20 cellular contexts compared by ENCODE assay signal in the genomic region with DNA sequence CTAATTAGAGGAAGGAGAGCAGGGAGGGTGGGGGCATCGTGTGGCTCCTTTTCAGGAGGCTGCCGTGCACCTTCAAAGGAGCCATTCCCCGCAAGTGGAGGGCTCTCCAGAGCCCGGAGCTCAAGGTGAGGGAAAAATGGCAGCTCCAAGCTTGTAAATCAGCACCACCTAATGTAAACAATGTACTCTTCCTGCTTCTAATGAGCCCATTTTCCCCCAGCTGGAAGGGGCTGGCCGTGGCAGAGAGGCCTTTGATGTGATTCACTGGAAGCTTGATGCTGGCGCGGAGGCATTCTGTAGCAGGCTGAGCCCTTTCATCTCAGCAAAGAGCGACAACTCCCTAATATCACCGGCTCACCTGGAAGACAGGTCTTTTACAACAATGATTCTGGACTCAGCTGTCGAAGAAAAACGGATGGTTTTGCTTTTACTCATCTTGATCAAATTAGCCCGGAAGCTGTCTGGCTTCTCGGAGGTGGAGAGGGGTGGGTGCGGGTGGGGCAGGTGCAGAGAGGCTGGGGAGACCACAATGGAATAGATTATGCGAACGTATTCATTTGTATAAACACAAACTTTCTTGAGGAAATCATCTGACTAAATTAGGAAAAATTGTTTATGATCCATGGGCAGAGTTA.
DNase-seq lines count a peak whose midpoint lies in the region; ATAC-seq and TF ChIP-seq lines count a peak whose summit lies in the region.
"Had no signal": no experiment of that assay in that cellular context is flagged by ENCODE, and none has a peak within 500 bp of the region (broad histone marks: within the 10 kb centered on the region; RNA-seq: fewer than 3 reads in every experiment).

No MANE protein-coding gene starts in this region.

- H3K9me3 Mint-ChIP-seq in activated CD4-positive, alpha-beta memory T cell treated with anti-CD3 and anti-CD28 coated beads for 36 hours = peaks cover 5% of the 10 kb centered on the region
- no peaks in the 10 kb centered on the region for H3K9me3 Mint-ChIP-seq in MCF 10A (ENCODE audit: unreplicated experiment)

- intact Hi-C loops in activated CD4-positive, alpha-beta memory T cell treated with anti-CD3 and anti-CD28 coated beads for 36 hours (cut with micrococcal nuclease) = no loop called here
- intact Hi-C loops in MCF 10A (cut with micrococcal nuclease) = no loop called here

- no TSS peak for BruUV-seq in MCF 10A (replicated peaks; lab: Mats Ljungman, UMichigan)

- H3K18ac ChIP-seq in mesendoderm (ENCODE audit: low read length) = no peak overlapping the region

- H3K27ac ChIP-seq in mesendoderm (ENCODE audit: low read depth, low read length) = no peak overlapping the region
- H3K27ac ChIP-seq: 22Rv1, body of pancreas, left ventricle myocardium inferior had no signal

- H2AK5ac ChIP-seq in mesendoderm (ENCODE audit: low read length) = no peak overlapping the region

- H3K79me2 ChIP-seq in mesendoderm (ENCODE audit: control insufficient read depth, insufficient read depth, low read length) = no peaks in the 10 kb centered on the region

- no peaks in the 10 kb centered on the region for H3K79me1 ChIP-seq in mesendoderm (ENCODE audit: low read length)

- H3K4me1 Mint-ChIP-seq in activated CD4-positive, alpha-beta memory T cell treated with anti-CD3 and anti-CD28 coated beads for 36 hours (ENCODE audit: low read depth) = peaks cover 15% of the 10 kb centered on the region
- no peaks in the 10 kb centered on the region for H3K4me1 Mint-ChIP-seq in MCF 10A (ENCODE audit: insufficient read depth, unreplicated experiment)
- H3K4me1 Mint-ChIP-seq: naive B cell had no signal

- H3K27me3 Mint-ChIP-seq in activated CD4-positive, alpha-beta memory T cell treated with anti-CD3 and anti-CD28 coated beads for 36 hours = peaks cover 17% of the 10 kb centered on the region
- H3K27me3 Mint-ChIP-seq in MCF 10A (ENCODE audit: insufficient read depth, unreplicated experiment) = peaks cover 16% of the 10 kb centered on the region

- no CpG with 5 or more reads among the region's 16 CpGs for WGBS in mesendoderm (ENCODE audit: extremely low coverage, insufficient coverage, low lambda C conversion rate)

- no peak overlapping the region for H3K4me3 Mint-ChIP-seq in activated CD4-positive, alpha-beta memory T cell treated with anti-CD3 and anti-CD28 coated beads for 36 hours
- no peak overlapping the region for H3K4me3 Mint-ChIP-seq in MCF 10A (ENCODE audit: unreplicated experiment)

- no peak for TF ChIP-seq CTCF in MCF 10A (IDR thresholded peaks at IDR 0.05; ENCODE audit: unreplicated experiment)

- H2BK5ac ChIP-seq in mesendoderm (ENCODE audit: low read length) = no peak overlapping the region

- H2BK15ac ChIP-seq in mesendoderm (replicated peaks; ENCODE audit: low read depth) = no peak overlapping the region

- POLR2A ChIA-PET in activated CD4-positive, alpha-beta memory T cell treated with anti-CD3 and anti-CD28 coated beads for 36 hours (lab: Charles Lee) = no interaction called here
- POLR2A ChIA-PET in MCF 10A (lab: Yijun Ruan, JAX) = no interaction called here

- DNase-seq in DMS53 (lab: John Stamatoyannopoulos, UW) = peak; percentile 19
- DNase-seq in DMS53 treated with DMSO at 0.1 percent for 48 hours (lab: John Stamatoyannopoulos, UW; ENCODE audit: unreplicated experiment) = no peak
- DNase-seq in NCI-H146 (lab: John Stamatoyannopoulos, UW) = peak; percentile 4
- DNase-seq in activated CD4-positive, alpha-beta memory T cell treated with anti-CD3 and anti-CD28 coated beads for 36 hours = peak; percentile 15
- peak; percentile 59 for DNase-seq in mesendoderm
- no peak for DNase-seq in MCF 10A (ENCODE audit: unreplicated experiment)
- DNase-seq in EL = no peak
- DNase-seq: activated CD4-positive, alpha-beta T cell treated with anti-CD3 and anti-CD28 coated beads, Interleukin-2, amount 50 U/mL, for 48 hours; activated gamma-delta T cell; body of pancreas; C1 segment of cervical spinal cord; GDM1; hippocampal formation; Karpas-422; naive B cell; NCI-H1930; SIG-M5 had no signal

- H3K4me1 ChIP-seq in mesendoderm (ENCODE audit: control insufficient read depth, low read depth, low read length) = no peaks in the 10 kb centered on the region
- H3K4me1 ChIP-seq: body of pancreas had no signal

- no peaks in the 10 kb centered on the region for H3K27me3 ChIP-seq in mesendoderm (ENCODE audit: insufficient read depth, low read length, poor library complexity)
- H3K27me3 ChIP-seq: body of pancreas had no signal

- H4K8ac ChIP-seq in mesendoderm (ENCODE audit: low read depth, low read length) = no peak overlapping the region

- H3K36me3 ChIP-seq in mesendoderm (ENCODE audit: control insufficient read depth, insufficient read depth, low read length) = no peaks in the 10 kb centered on the region
- H3K36me3 ChIP-seq: left ventricle myocardium inferior had no signal

- H4K5ac ChIP-seq in mesendoderm (ENCODE audit: low read length) = no peak overlapping the region

- CTCF ChIA-PET in activated CD4-positive, alpha-beta memory T cell treated with anti-CD3 and anti-CD28 coated beads for 36 hours (lab: Charles Lee) = no interaction called here
- CTCF ChIA-PET in MCF 10A (lab: Yijun Ruan, JAX) = interaction anchor here (0.8 kb wide), 1 partner anchor 531 kb away, joined by 3 read pairs; no protein-coding TSS in a partner anchor

- H3K23ac ChIP-seq in mesendoderm (ENCODE audit: low read length) = no peak overlapping the region

- no peaks in the 10 kb centered on the region for H3K36me3 Mint-ChIP-seq in activated CD4-positive, alpha-beta memory T cell treated with anti-CD3 and anti-CD28 coated beads for 36 hours
- H3K36me3 Mint-ChIP-seq in MCF 10A (ENCODE audit: insufficient read depth, unreplicated experiment) = no peaks in the 10 kb centered on the region

- no peak overlapping the region for H3K4me2 ChIP-seq in mesendoderm (ENCODE audit: low read length)

- H3K4me3 ChIP-seq in mesendoderm (ENCODE audit: low read length) = no peak overlapping the region
- H3K4me3 ChIP-seq: body of pancreas, left ventricle myocardium inferior had no signal

- no peak overlapping the region for H3K56ac ChIP-seq in mesendoderm (ENCODE audit: low read length)

- H3K27ac Mint-ChIP-seq in activated CD4-positive, alpha-beta memory T cell treated with anti-CD3 and anti-CD28 coated beads for 36 hours = no peak overlapping the region
- H3K27ac Mint-ChIP-seq in MCF 10A (ENCODE audit: low read depth, unreplicated experiment) = no peak overlapping the region
- H3K27ac Mint-ChIP-seq: naive B cell had no signal

- no peak overlapping the region for H2BK120ac ChIP-seq in mesendoderm (ENCODE audit: low read depth, low read length)

- no peak overlapping the region for H3K4ac ChIP-seq in mesendoderm (ENCODE audit: low read depth, low read length)

- no peak for ATAC-seq in GM18519 (IDR thresholded peaks at IDR 0.05; ENCODE audit: low FRiP score, unreplicated experiment)
- ATAC-seq: body of pancreas had no signal

- no peak overlapping the region for H3K9ac ChIP-seq in mesendoderm (ENCODE audit: low read length)

Comparison
In these comparisons a context has a peak if more than half of its experiments do, and no peak if none do; other contexts are left out.
1. DNase-seq: peak in DMS53 (single experiment), NCI-H146 (single experiment), activated CD4-positive, alpha-beta memory T cell treated with anti-CD3 and anti-CD28 coated beads for 36 hours (single experiment) and mesendoderm (single experiment); none in DMS53 treated with DMSO at 0.1 percent for 48 hours (single experiment), MCF 10A (single experiment) and EL (single experiment).